Comparison of ENCODE assay signal across 20 cellular contexts in the genomic region with DNA sequence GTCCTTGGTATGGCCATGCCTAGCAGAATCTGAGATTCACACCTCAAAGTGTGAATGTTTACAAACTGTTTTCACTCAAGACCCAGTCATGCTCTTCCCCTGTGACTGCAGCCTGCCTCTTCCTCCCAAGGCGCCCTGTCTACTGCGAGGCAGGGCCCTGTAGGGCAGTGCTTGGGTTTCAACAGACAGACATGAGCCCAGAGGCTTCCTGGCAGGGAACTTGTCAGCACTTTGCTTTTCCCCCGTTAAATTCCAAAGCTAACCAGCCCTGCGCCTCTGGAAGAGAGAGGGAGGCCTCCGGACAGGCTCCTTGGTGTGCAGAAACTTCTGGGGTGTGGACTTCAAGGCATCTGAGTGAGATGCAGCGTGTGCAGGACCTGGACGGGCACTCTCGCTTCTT. TPM values are rescaled to one million over a fixed set of nuclear protein-coding genes. Genes with fewer than 3 reads are reported as not detected.
A peak's percentile ranks its signal among the peaks of the same experiment; 100 is the strongest.
DNase-seq lines count a peak whose midpoint lies in the region; TF ChIP-seq lines count a peak whose summit lies in the region.
"Had no signal": no experiment of that assay in that cellular context is flagged by ENCODE, and none has a peak within 500 bp of the region (broad histone marks: within the 10 kb centered on the region; RNA-seq: fewer than 3 reads in every experiment).

No MANE protein-coding gene starts in this region.

- H3K9me3 ChIP-seq in Loucy (ENCODE audit: insufficient read depth, low read depth, low read length) (no peaks in the 10 kb centered on the region), endodermal cell (ENCODE audit: control insufficient read depth, low read length) (no peaks in the 10 kb centered on the region)
- H3K9me3 ChIP-seq: esophagus squamous epithelium had no signal

- H3F3A ChIP-seq in Loucy (ENCODE audit: low read depth) = no peaks in the 10 kb centered on the region

- H3K36me3 Mint-ChIP-seq in CD14-positive monocyte (no peaks in the 10 kb centered on the region), endodermal cell (ENCODE audit: low read depth) (no peaks in the 10 kb centered on the region), nephron (ENCODE audit: low read depth) (no peaks in the 10 kb centered on the region)
- H3K36me3 Mint-ChIP-seq: CD4-positive, CD25-positive, alpha-beta regulatory T cell had no signal

- H3K27me3 Mint-ChIP-seq in CD14-positive monocyte (ENCODE audit: low read depth in 3 of 3) (peaks cover 0 to 1% (median 0%) of the 10 kb centered on the region in 3 donors), endodermal cell (ENCODE audit: insufficient read depth) (peaks cover 26% of the 10 kb centered on the region), nephron (ENCODE audit: low read depth) (peaks cover 5% of the 10 kb centered on the region)
- H3K27me3 Mint-ChIP-seq: stimulated activated naive CD8-positive, alpha-beta T cell treated with anti-CD3 and anti-CD28 coated beads, Interleukin-15, amount 100 ng/mL, for 72 hours had no signal

- H3K4me3 ChIP-seq in Loucy (ENCODE audit: low read length, poor library complexity, severe bottlenecking) = no peak overlapping the region
- H3K4me3 ChIP-seq in endodermal cell (ENCODE audit: low read length) = no peak overlapping the region
- H3K4me3 ChIP-seq: esophagus squamous epithelium, lung had no signal

- no peak overlapping the region for H3K4me2 ChIP-seq in Loucy (ENCODE audit: low read depth, low read length, poor library complexity, severe bottlenecking)

- H3K9me3 Mint-ChIP-seq in CD14-positive monocyte (peaks cover 0 to 2% (median 0%) of the 10 kb centered on the region in 7 donors), endodermal cell (no peaks in the 10 kb centered on the region), nephron (no peaks in the 10 kb centered on the region)
- H3K9me3 Mint-ChIP-seq: CD4-positive, CD25-positive, alpha-beta regulatory T cell; stimulated activated naive CD8-positive, alpha-beta T cell treated with anti-CD3 and anti-CD28 coated beads, Interleukin-15, amount 100 ng/mL, for 72 hours had no signal

- intact Hi-C loops in CD14-positive monocyte (cut with micrococcal nuclease) = no loop called here

- H3K27ac Mint-ChIP-seq in CD14-positive monocyte (peak overlapping the region; percentile 86 to 97 (median 94)), endodermal cell (no peak overlapping the region), nephron (peak overlapping the region in 2 of 3 experiments; percentile 20 to 28)
- H3K27ac Mint-ChIP-seq: CD4-positive, CD25-positive, alpha-beta regulatory T cell; stimulated activated naive CD8-positive, alpha-beta T cell treated with anti-CD3 and anti-CD28 coated beads, Interleukin-15, amount 100 ng/mL, for 72 hours had no signal

- no peaks in the 10 kb centered on the region for H3K79me2 ChIP-seq in Loucy (ENCODE audit: insufficient read depth, low read length)

- H4K20me1 ChIP-seq in Loucy (ENCODE audit: insufficient read depth, low read length, poor library complexity, severe bottlenecking) = no peaks in the 10 kb centered on the region

- peak; percentile 60 for DNase-seq in CD14-positive monocyte (ENCODE audit: low spot score)
- DNase-seq in endodermal cell = peak; percentile 80
- DNase-seq in SHP77 (lab: John Stamatoyannopoulos, UW) = no peak
- no peak for DNase-seq in OCI-M2 (lab: John Stamatoyannopoulos, UW; ENCODE audit: unreplicated experiment)
- DNase-seq in mucosa of gallbladder (ENCODE audit: low spot score) = no peak
- DNase-seq in NCI-H748 treated with DMSO at 0.1 percent for 48 hours (lab: John Stamatoyannopoulos, UW) = no peak
- DNase-seq: activated effector memory CD4-positive, alpha-beta T cell treated with anti-CD3 and anti-CD28 coated beads, Interleukin-2, amount 50 U/mL, for 16 hours; amniotic stem cell; CD4-positive, CD25-positive, alpha-beta regulatory T cell; DMS79; effector CD4-positive, alpha-beta T cell; esophagus squamous epithelium; glutamatergic neuron; NCI-H1092; NCI-H2081 treated with DMSO at 0.1 percent for 48 hours; NCI-H526; stimulated activated naive CD8-positive, alpha-beta T cell treated with anti-CD3 and anti-CD28 coated beads, Interleukin-15, amount 100 ng/mL, for 72 hours had no signal

- H3K4me1 ChIP-seq in Loucy (ENCODE audit: insufficient read depth, low read length, poor library complexity, severe bottlenecking) (no peaks in the 10 kb centered on the region), endodermal cell (ENCODE audit: control insufficient read depth, insufficient read depth, low read length) (no peaks in the 10 kb centered on the region)
- H3K4me1 ChIP-seq: esophagus squamous epithelium had no signal

- no peaks in the 10 kb centered on the region for H3K9me2 ChIP-seq in Loucy (replicated peaks; ENCODE audit: low read depth, low read length)

- TF ChIP-seq CTCF in CD14-positive monocyte (IDR thresholded peaks at IDR 0.05) (no peak), Loucy (conservative IDR thresholded peaks at IDR 0.05; ENCODE audit: low read length) (no peak), endodermal cell (conservative IDR thresholded peaks at IDR 0.05) (no peak), nephron (IDR thresholded peaks at IDR 0.05; ENCODE audit: unreplicated experiment in 3 of 3) (no peak)

- H3K27ac ChIP-seq in endodermal cell (ENCODE audit: low read depth, low read length) = peak overlapping the region; percentile 68
- H3K27ac ChIP-seq: esophagus squamous epithelium had no signal

- H2AFZ ChIP-seq in Loucy (ENCODE audit: low read length) = 0 out of 2 replicates have a peak overlapping the region, but pooled peaks have one; percentile 15

- H3K4me1 Mint-ChIP-seq in CD14-positive monocyte (peaks cover 83% of the 10 kb centered on the region), endodermal cell (peaks cover 24% of the 10 kb centered on the region), nephron (peaks cover 19% of the 10 kb centered on the region)
- H3K4me1 Mint-ChIP-seq: CD4-positive, CD25-positive, alpha-beta regulatory T cell; stimulated activated naive CD8-positive, alpha-beta T cell treated with anti-CD3 and anti-CD28 coated beads, Interleukin-15, amount 100 ng/mL, for 72 hours had no signal

- H3K9ac ChIP-seq in Loucy (ENCODE audit: low read depth, low read length, poor library complexity, severe bottlenecking) = no peak overlapping the region
- no peak overlapping the region for H3K9ac ChIP-seq in endodermal cell (ENCODE audit: extremely low read depth, low read length, poor library complexity, severe bottlenecking)

- H3K27me3 ChIP-seq in Loucy (ENCODE audit: insufficient read depth, low read length, poor library complexity, severe bottlenecking) = no peaks in the 10 kb centered on the region
- peaks cover 7% of the 10 kb centered on the region for H3K27me3 ChIP-seq in endodermal cell (ENCODE audit: control insufficient read depth, insufficient read depth, low read length, poor library complexity, severe bottlenecking)
- H3K27me3 ChIP-seq: esophagus squamous epithelium had no signal

- H3K4me3 Mint-ChIP-seq in CD14-positive monocyte = peak overlapping the region in 1 of 2 donors; percentile 68
- no peak overlapping the region for H3K4me3 Mint-ChIP-seq in endodermal cell
- H3K4me3 Mint-ChIP-seq in nephron = no peak overlapping the region
- H3K4me3 Mint-ChIP-seq: CD4-positive, CD25-positive, alpha-beta regulatory T cell; stimulated activated naive CD8-positive, alpha-beta T cell treated with anti-CD3 and anti-CD28 coated beads, Interleukin-15, amount 100 ng/mL, for 72 hours had no signal

- 25 to 50% methylated on average over 2 to 8 of the region's 8 CpGs for WGBS in endodermal cell (ENCODE audit: insufficient coverage in 1 of 2, insufficient read length in 1 of 2), 2 experiments

- no peaks in the 10 kb centered on the region for H3K36me3 ChIP-seq in Loucy (ENCODE audit: insufficient read depth, low read length)
- no peaks in the 10 kb centered on the region for H3K36me3 ChIP-seq in endodermal cell (ENCODE audit: control insufficient read depth, insufficient read depth, low read length)
- H3K36me3 ChIP-seq: esophagus squamous epithelium had no signal

RNA-seq across cellular contexts. Expression of a gene that starts 8.6 kb away (rescaled TPM):
- 1 to 10 TPM; 5.0 to 8.6 TPM for polyA plus RNA-seq in CD14-positive monocyte
- total RNA-seq in endodermal cell = 10 to 100 TPM; 60.2 to 77.9 TPM
- polyA plus RNA-seq in endodermal cell (2013, experiment 1 of 2) = 61.3 TPM
- polyA plus RNA-seq in endodermal cell (2013, experiment 2 of 2) = 59.9 TPM
- 48.5 TPM for total RNA-seq in mucosa of gallbladder

Comparison
In these comparisons a context has a peak if more than half of its experiments do, and no peak if none do; other contexts are left out.
1. DNase-seq: peak in CD14-positive monocyte (single experiment) and endodermal cell (single experiment); none in SHP77 (0 of 2), OCI-M2 (single experiment), mucosa of gallbladder (single experiment) and NCI-H748 treated with DMSO at 0.1 percent for 48 hours (single experiment).